In genomic region chr11:35118906-35119305, GRCh38 we compare ENCODE assay signal across 1 cellular context.
TF ChIP-seq lines count a peak whose summit lies in the region.

No MANE protein-coding gene starts in this region.

TF ChIP-seq in GM23338, 12 proteins besides CTCF, POLR2A, EP300 and RAD21 (continued from another document):
- TF ChIP-seq EZH2phosphoT487 (IDR thresholded peaks at IDR 0.05; ENCODE audit: unreplicated experiment) (no peak), CREB1 (CRISPR knock-in tag; IDR thresholded peaks at IDR 0.05; ENCODE audit: low read depth) (no peak), ETS1 (IDR thresholded peaks at IDR 0.05) (no peak), POLR2AphosphoS5 (IDR thresholded peaks at IDR 0.05; ENCODE audit: low read depth) (no peak)
